Comparison of ENCODE assay signal across 2 cellular contexts in the genomic region with DNA sequence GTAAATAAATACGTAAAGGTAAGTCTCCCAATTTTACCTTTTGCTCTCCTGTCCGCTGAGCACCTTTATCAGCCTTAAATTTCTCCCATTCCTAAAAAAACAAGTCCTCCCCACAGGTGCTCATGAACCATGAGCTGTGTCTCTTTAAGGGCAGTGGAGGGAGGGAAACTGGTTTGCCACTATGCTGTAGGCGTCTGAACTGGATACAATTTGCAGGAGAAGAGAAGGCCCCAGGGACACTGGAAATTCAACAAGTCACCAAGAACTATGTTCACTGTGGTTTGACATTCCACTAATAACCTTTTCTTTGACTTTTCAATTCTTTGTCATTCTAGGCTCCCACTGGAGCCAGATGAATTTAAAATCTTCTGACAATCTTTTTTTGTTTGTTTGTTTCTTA.
TF ChIP-seq lines count a peak whose summit lies in the region.

No MANE protein-coding gene starts in this region.

TF ChIP-seq in HEK293, 187 proteins besides CTCF, POLR2A, EP300 and RAD21:
- TF ChIP-seq ZSCAN16 (tag by site-specific recombination; IDR thresholded peaks at IDR 0.05): no peak
- peak; percentile 53 for TF ChIP-seq SCRT2 (tag by site-specific recombination; IDR thresholded peaks at IDR 0.05)
- no peak for TF ChIP-seq BCL11B (tag by site-specific recombination; IDR thresholded peaks at IDR 0.05; ENCODE audit: low read depth)
- no peak for TF ChIP-seq SALL2 (tag by site-specific recombination; IDR thresholded peaks at IDR 0.05; ENCODE audit: borderline replicate concordance)
- 0 out of 2 replicates have a peak, but pooled peaks have one; percentile 34 for TF ChIP-seq SCRT1 (tag by site-specific recombination; IDR thresholded peaks at IDR 0.05; ENCODE audit: borderline replicate concordance)
- TF ChIP-seq, protein P1, sequence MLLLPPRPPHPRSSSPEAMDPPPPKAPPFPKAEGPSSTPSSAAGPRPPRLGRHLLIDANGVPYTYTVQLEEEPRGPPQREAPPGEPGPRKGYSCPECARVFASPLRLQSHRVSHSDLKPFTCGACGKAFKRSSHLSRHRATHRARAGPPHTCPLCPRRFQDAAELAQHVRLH (tag by site-specific recombination; IDR thresholded peaks at IDR 0.05): no peak
- no peak for TF ChIP-seq ZNF571 (tag by site-specific recombination; IDR thresholded peaks at IDR 0.05)
- TF ChIP-seq PRDM1 (tag by site-specific recombination; IDR thresholded peaks at IDR 0.05): no peak

TF ChIP-seq in SK-N-SH treated with all-trans-retinoic acid at 6 μM for 48 hours, 23 proteins besides CTCF, POLR2A, EP300 and RAD21:
- TF ChIP-seq, protein P2, sequence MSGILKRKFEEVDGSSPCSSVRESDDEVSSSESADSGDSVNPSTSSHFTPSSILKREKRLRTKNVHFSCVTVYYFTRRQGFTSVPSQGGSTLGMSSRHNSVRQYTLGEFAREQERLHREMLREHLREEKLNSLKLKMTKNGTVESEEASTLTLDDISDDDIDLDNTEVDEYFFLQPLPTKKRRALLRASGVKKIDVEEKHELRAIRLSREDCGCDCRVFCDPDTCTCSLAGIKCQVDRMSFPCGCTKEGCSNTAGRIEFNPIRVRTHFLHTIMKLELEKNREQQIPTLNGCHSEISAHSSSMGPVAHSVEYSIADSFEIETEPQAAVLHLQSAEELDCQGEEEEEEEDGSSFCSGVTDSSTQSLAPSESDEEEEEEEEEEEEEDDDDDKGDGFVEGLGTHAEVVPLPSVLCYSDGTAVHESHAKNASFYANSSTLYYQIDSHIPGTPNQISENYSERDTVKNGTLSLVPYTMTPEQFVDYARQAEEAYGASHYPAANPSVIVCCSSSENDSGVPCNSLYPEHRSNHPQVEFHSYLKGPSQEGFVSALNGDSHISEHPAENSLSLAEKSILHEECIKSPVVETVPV (CRISPR knock-in tag; IDR thresholded peaks at IDR 0.05): no peak
- no peak for TF ChIP-seq TCF4 (CRISPR knock-in tag; IDR thresholded peaks at IDR 0.05; ENCODE audit: borderline replicate concordance)
- no peak for TF ChIP-seq TOX (CRISPR knock-in tag; IDR thresholded peaks at IDR 0.05; ENCODE audit: borderline replicate concordance)
- TF ChIP-seq, protein P3, sequence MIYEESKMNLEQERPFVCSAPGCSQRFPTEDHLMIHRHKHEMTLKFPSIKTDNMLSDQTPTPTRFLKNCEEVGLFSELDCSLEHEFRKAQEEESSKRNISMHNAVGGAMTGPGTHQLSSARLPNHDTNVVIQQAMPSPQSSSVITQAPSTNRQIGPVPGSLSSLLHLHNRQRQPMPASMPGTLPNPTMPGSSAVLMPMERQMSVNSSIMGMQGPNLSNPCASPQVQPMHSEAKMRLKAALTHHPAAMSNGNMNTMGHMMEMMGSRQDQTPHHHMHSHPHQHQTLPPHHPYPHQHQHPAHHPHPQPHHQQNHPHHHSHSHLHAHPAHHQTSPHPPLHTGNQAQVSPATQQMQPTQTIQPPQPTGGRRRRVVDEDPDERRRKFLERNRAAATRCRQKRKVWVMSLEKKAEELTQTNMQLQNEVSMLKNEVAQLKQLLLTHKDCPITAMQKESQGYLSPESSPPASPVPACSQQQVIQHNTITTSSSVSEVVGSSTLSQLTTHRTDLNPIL (CRISPR knock-in tag; IDR thresholded peaks at IDR 0.05; ENCODE audit: low read depth): no peak
- TF ChIP-seq ZNF8 (CRISPR knock-in tag; IDR thresholded peaks at IDR 0.05): no peak
- no peak for TF ChIP-seq SNAI2 (CRISPR knock-in tag; IDR thresholded peaks at IDR 0.05)
- TF ChIP-seq CSDC2 (CRISPR knock-in tag; IDR thresholded peaks at IDR 0.05): no peak
